In genomic region chr5:37495210-37495609, GRCh38 we compare ENCODE assay signal across 10 cellular contexts.
DNase-seq lines count a peak whose midpoint lies in the region; ATAC-seq and TF ChIP-seq lines count a peak whose summit lies in the region.
"Had no signal": no experiment of that assay in that cellular context is flagged by ENCODE, and none has a peak within 500 bp of the region (broad histone marks: within the 10 kb centered on the region; RNA-seq: fewer than 3 reads in every experiment).

No MANE protein-coding gene starts in this region.

- H3K27ac ChIP-seq in heart left ventricle (peak overlapping the region in 1 of 12 donors; percentile 27), RWPE2 (ENCODE audit: poor library complexity, severe bottlenecking) (peak overlapping the region; percentile 21), thyroid gland (peak overlapping the region; percentile 53 to 76 (median 63))
- H3K27ac ChIP-seq: HL-60, neutrophil had no signal

- H3K4me3 ChIP-seq in heart left ventricle, result no peak overlapping the region
- no peak overlapping the region for H3K4me3 ChIP-seq in RWPE2 (ENCODE audit: severe bottlenecking)
- no peak overlapping the region for H3K4me3 ChIP-seq in foreskin fibroblast (ENCODE audit: low read depth in 1 of 2, low read length in 2 of 2)
- no peak overlapping the region for H3K4me3 ChIP-seq in thyroid gland (replicated peaks in 1 of 3)
- H3K4me3 ChIP-seq in lower leg skin (ENCODE audit: low read depth, poor library complexity, severe bottlenecking), result no peak overlapping the region

- TF ChIP-seq POLR2A in heart left ventricle (IDR thresholded peaks at IDR 0.05) (no peak), thyroid gland (IDR thresholded peaks at IDR 0.05) (no peak), lower leg skin (IDR thresholded peaks at IDR 0.05) (no peak)

- DNase-seq in heart left ventricle (no peak), Right ventricle myocardium inferior (ENCODE audit: missing footprints) (no peak), RWPE2 (ENCODE audit: low spot score) (no peak), foreskin fibroblast (peak; percentile 24 to 53), thyroid gland (no peak), DMS79 (lab: John Stamatoyannopoulos, UW) (no peak), GM19240 (ENCODE audit: insufficient read length, low spot score) (no peak), lower leg skin (ENCODE audit: low spot score in 2 of 2) (no peak)

- no peaks in the 10 kb centered on the region for H3K9me3 ChIP-seq in heart left ventricle
- H3K9me3 ChIP-seq in RWPE2 (ENCODE audit: severe bottlenecking), result no peaks in the 10 kb centered on the region
- H3K9me3 ChIP-seq in thyroid gland, result no peaks in the 10 kb centered on the region
- H3K9me3 ChIP-seq: neutrophil had no signal

- intact Hi-C loops in heart left ventricle (cut with DNase I) (no loop called here), Right ventricle myocardium inferior (cut with DNase I) (no loop called here), thyroid gland (cut with DNase I) (no loop called here), lower leg skin (cut with DNase I; ENCODE audit: low total_unique reads) (no loop called here)

- TF ChIP-seq CTCF in heart left ventricle (IDR thresholded peaks at IDR 0.05), result peak in 2 of 12 donors; percentile 16 to 20
- TF ChIP-seq CTCF in RWPE2 (IDR thresholded peaks at IDR 0.05; ENCODE audit: poor library complexity, severe bottlenecking), result peak; percentile 32
- no peak for TF ChIP-seq CTCF in foreskin fibroblast (IDR thresholded peaks at IDR 0.05; ENCODE audit: low read depth, low read length)
- TF ChIP-seq CTCF in thyroid gland (IDR thresholded peaks at IDR 0.05), result no peak
- no peak for TF ChIP-seq CTCF in lower leg skin (IDR thresholded peaks at IDR 0.05)

- H3K4me1 ChIP-seq in heart left ventricle (peaks cover 0 to 3% (median 0%) of the 10 kb centered on the region in 12 donors), RWPE2 (ENCODE audit: insufficient read depth, poor library complexity, severe bottlenecking) (peaks cover 17% of the 10 kb centered on the region), thyroid gland (peaks cover 11 to 12% of the 10 kb centered on the region in 2 donors)

- no peaks in the 10 kb centered on the region for H3K27me3 ChIP-seq in heart left ventricle
- no peaks in the 10 kb centered on the region for H3K27me3 ChIP-seq in RWPE2 (ENCODE audit: insufficient read depth, poor library complexity, severe bottlenecking)
- no peaks in the 10 kb centered on the region for H3K27me3 ChIP-seq in thyroid gland
- H3K27me3 ChIP-seq: neutrophil had no signal

- peaks cover 0 to 15% (median 0%) of the 10 kb centered on the region in 9 donors for H3K36me3 ChIP-seq in heart left ventricle
- peaks cover 3% of the 10 kb centered on the region; the same call in 1 of the 2 replicates for H3K36me3 ChIP-seq in RWPE2 (ENCODE audit: low read depth)
- no peaks in the 10 kb centered on the region for H3K36me3 ChIP-seq in thyroid gland
- H3K36me3 ChIP-seq: neutrophil had no signal

- 72 to 87% (median 76%) methylated on average over 2 of the region's 2 CpGs for WGBS in heart left ventricle, 4 donors
- 91 to 92% methylated on average over 2 of the region's 2 CpGs for WGBS in thyroid gland, 2 donors
- 76 to 87% methylated on average over 2 of the region's 2 CpGs for WGBS in lower leg skin, 2 donors

- ATAC-seq in heart left ventricle (peak in 3 of 4 donors; percentile 37 to 43 (median 38)), Right ventricle myocardium inferior (no peak), RWPE2 (ENCODE audit: low read depth) (peak; percentile 48)

Comparison
In these comparisons a context has a peak if more than half of its experiments do, and no peak if none do; other contexts are left out.
1. DNase-seq: peak in foreskin fibroblast (2 of 2); none in heart left ventricle (0 of 5), Right ventricle myocardium inferior (single experiment), RWPE2 (single experiment), thyroid gland (0 of 2), DMS79 (single experiment), GM19240 (single experiment) and lower leg skin (0 of 2).